12 cellular contexts compared by ENCODE assay signal in the genomic region with DNA sequence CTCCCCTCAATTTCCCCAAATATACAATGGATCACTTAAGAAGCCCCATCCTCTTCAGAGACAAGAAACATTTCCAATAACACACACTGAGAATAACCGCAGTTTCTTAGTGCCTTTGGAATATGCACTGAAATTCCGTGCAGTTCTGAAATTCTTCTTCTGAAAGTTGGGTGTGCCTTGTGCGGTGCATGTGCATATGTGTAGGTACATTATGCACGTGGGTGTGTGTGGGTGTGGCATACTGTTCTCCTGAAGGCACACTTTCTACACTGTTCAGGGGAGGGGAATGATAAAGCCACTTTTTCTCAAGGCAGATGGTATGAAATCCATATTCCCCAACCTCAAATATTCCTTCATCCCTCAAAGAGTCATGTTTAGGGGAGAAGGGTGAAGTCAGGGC. TPM values are rescaled to one million over a fixed set of nuclear protein-coding genes. Genes with fewer than 3 reads are reported as not detected.
DNase-seq lines count a peak whose midpoint lies in the region; ATAC-seq and TF ChIP-seq lines count a peak whose summit lies in the region.
"Had no signal": no experiment of that assay in that cellular context is flagged by ENCODE, and none has a peak within 500 bp of the region (broad histone marks: within the 10 kb centered on the region; RNA-seq: fewer than 3 reads in every experiment).

No MANE protein-coding gene starts in this region.

- no peak overlapping the region for H3K27ac Mint-ChIP-seq in activated CD4-positive, alpha-beta T cell treated with anti-CD3 and anti-CD28 coated beads, Interleukin-2, amount 10 ng/mL, durations not matched to agents 24 days and 14 days
- H3K27ac Mint-ChIP-seq in T-helper 17 cell = no peak overlapping the region
- no peak overlapping the region for H3K27ac Mint-ChIP-seq in glutamatergic neuron (ENCODE audit: unreplicated experiment)
- peak overlapping the region; percentile 97 for H3K27ac Mint-ChIP-seq in progenitor cell of endocrine pancreas

- DNase-seq in activated CD4-positive, alpha-beta T cell treated with anti-CD3 and anti-CD28 coated beads, Interleukin-2, amount 10 ng/mL, durations not matched to agents 24 days and 14 days = no peak
- DNase-seq in activated CD4-positive, alpha-beta T cell treated with anti-CD3 and anti-CD28 coated beads for 4 hours = no peak
- no peak for DNase-seq in T-helper 17 cell
- DNase-seq in glutamatergic neuron = no peak
- no peak for DNase-seq in progenitor cell of endocrine pancreas (ENCODE audit: low spot score, unreplicated experiment)
- DNase-seq in gastrocnemius medialis = no peak
- no peak for DNase-seq in NCI-H1417 treated with DMSO at 0.1 percent for 48 hours (lab: John Stamatoyannopoulos, UW)
- DNase-seq: activated effector memory CD4-positive, alpha-beta T cell treated with Interleukin-2 at 50 U/mL for 16 hours; cortex of kidney; RPMI8226 had no signal

- H3K36me3 ChIP-seq in gastrocnemius medialis = no peaks in the 10 kb centered on the region
- H3K36me3 ChIP-seq: gastroesophageal sphincter had no signal

- peaks cover 2 to 31% (median 12%) of the 10 kb centered on the region in 3 donors for H3K27me3 ChIP-seq in gastrocnemius medialis

- H3K9me3 ChIP-seq in T-helper 17 cell (ENCODE audit: control insufficient read depth, low read length, poor library complexity, severe bottlenecking) (no peaks in the 10 kb centered on the region), gastrocnemius medialis (no peaks in the 10 kb centered on the region)
- H3K9me3 ChIP-seq: gastroesophageal sphincter had no signal

- no peak for TF ChIP-seq POLR2A in gastrocnemius medialis (IDR thresholded peaks at IDR 0.05)

- H3K27ac ChIP-seq in gastrocnemius medialis = no peak overlapping the region

- peaks cover 3 to 10% of the 10 kb centered on the region in 2 donors for H3K4me1 ChIP-seq in gastrocnemius medialis

- H3K4me3 Mint-ChIP-seq in activated CD4-positive, alpha-beta T cell treated with anti-CD3 and anti-CD28 coated beads, Interleukin-2, amount 10 ng/mL, durations not matched to agents 24 days and 14 days = peak overlapping the region; percentile 30
- peak overlapping the region; percentile 99 for H3K4me3 Mint-ChIP-seq in T-helper 17 cell
- H3K4me3 Mint-ChIP-seq in glutamatergic neuron (ENCODE audit: unreplicated experiment) = peak overlapping the region; percentile 95
- H3K4me3 Mint-ChIP-seq in progenitor cell of endocrine pancreas (ENCODE audit: low read depth) = peak overlapping the region; percentile 94

- no peaks in the 10 kb centered on the region for H3K9me3 Mint-ChIP-seq in activated CD4-positive, alpha-beta T cell treated with anti-CD3 and anti-CD28 coated beads, Interleukin-2, amount 10 ng/mL, durations not matched to agents 24 days and 14 days
- H3K9me3 Mint-ChIP-seq in glutamatergic neuron (ENCODE audit: unreplicated experiment) (peaks cover 6% of the 10 kb centered on the region), progenitor cell of endocrine pancreas (ENCODE audit: low read depth) (no peaks in the 10 kb centered on the region)

- peaks cover 49% of the 10 kb centered on the region for H3K27me3 Mint-ChIP-seq in activated CD4-positive, alpha-beta T cell treated with anti-CD3 and anti-CD28 coated beads, Interleukin-2, amount 10 ng/mL, durations not matched to agents 24 days and 14 days
- peaks cover 18% of the 10 kb centered on the region for H3K27me3 Mint-ChIP-seq in T-helper 17 cell
- peaks cover 2% of the 10 kb centered on the region for H3K27me3 Mint-ChIP-seq in glutamatergic neuron (ENCODE audit: unreplicated experiment)
- no peaks in the 10 kb centered on the region for H3K27me3 Mint-ChIP-seq in progenitor cell of endocrine pancreas

- no peaks in the 10 kb centered on the region for H3K36me3 Mint-ChIP-seq in activated CD4-positive, alpha-beta T cell treated with anti-CD3 and anti-CD28 coated beads, Interleukin-2, amount 10 ng/mL, durations not matched to agents 24 days and 14 days (ENCODE audit: low read depth)
- H3K36me3 Mint-ChIP-seq in T-helper 17 cell (ENCODE audit: low read depth) = peaks cover 6% of the 10 kb centered on the region
- H3K36me3 Mint-ChIP-seq in glutamatergic neuron (ENCODE audit: unreplicated experiment) = no peaks in the 10 kb centered on the region
- peaks cover 4% of the 10 kb centered on the region for H3K36me3 Mint-ChIP-seq in progenitor cell of endocrine pancreas (ENCODE audit: insufficient read depth)

- TF ChIP-seq CTCF in glutamatergic neuron (IDR thresholded peaks at IDR 0.05; ENCODE audit: partially characterized antibody, unreplicated experiment) (no peak), progenitor cell of endocrine pancreas (IDR thresholded peaks at IDR 0.05; ENCODE audit: unreplicated experiment) (no peak), gastrocnemius medialis (IDR thresholded peaks at IDR 0.05 in 4 of 5, conservative IDR thresholded peaks at IDR 0.05 in 1 of 5) (no peak)

- peaks cover 16% of the 10 kb centered on the region for H3K4me1 Mint-ChIP-seq in activated CD4-positive, alpha-beta T cell treated with anti-CD3 and anti-CD28 coated beads, Interleukin-2, amount 10 ng/mL, durations not matched to agents 24 days and 14 days
- H3K4me1 Mint-ChIP-seq in T-helper 17 cell (peaks cover 18% of the 10 kb centered on the region), glutamatergic neuron (ENCODE audit: low read depth, unreplicated experiment) (peaks cover 6% of the 10 kb centered on the region), progenitor cell of endocrine pancreas (ENCODE audit: low read depth) (peaks cover 55% of the 10 kb centered on the region)

- intact Hi-C loops in activated CD4-positive, alpha-beta T cell treated with anti-CD3 and anti-CD28 coated beads, Interleukin-2, amount 10 ng/mL, durations not matched to agents 24 days and 14 days (cut with micrococcal nuclease) = loop anchor here (2.0 kb wide), 1 partner anchor 73 kb away; the partner anchor contains the start of gene DDX10
- intact Hi-C loops in gastrocnemius medialis (cut with DNase I; ENCODE audit: low total_unique reads) = loop anchor here (2.0 kb wide), 1 partner anchor 125 kb away; the partner anchor contains the start of gene C11orf65

- in situ Hi-C loops in gastrocnemius medialis (cut with MboI; ENCODE audit: low sequenced_read_pairs in 4 of 4) = no loop called here

- H3K4me3 ChIP-seq in gastrocnemius medialis = no peak overlapping the region

- ATAC-seq in T-helper 17 cell (no peak), gastrocnemius medialis (no peak), HG03108 (IDR thresholded peaks at IDR 0.05; ENCODE audit: unreplicated experiment) (no peak)

RNA-seq across cellular contexts. Expression of gene EXPH5, which starts 1.7 kb away (rescaled TPM):
- 0.90 and 0.91 TPM in 2 replicates for total RNA-seq in activated CD4-positive, alpha-beta T cell treated with anti-CD3 and anti-CD28 coated beads, Interleukin-2, amount 10 ng/mL, durations not matched to agents 24 days and 14 days
- total RNA-seq in T-helper 17 cell (1 to 10 TPM in 1 of 2 donors, under 1 TPM in 1; 0.96 to 1.3 TPM), glutamatergic neuron (ENCODE audit: unreplicated experiment) (0.44 TPM), progenitor cell of endocrine pancreas (32.8 and 35.0 TPM in 2 replicates), gastrocnemius medialis (under 1 TPM in 3 of 4 donors, not detected in 1; 0.07 to 0.22 (median 0.20) TPM)

Comparison
In these comparisons a context has a peak if more than half of its experiments do, and no peak if none do; other contexts are left out.
1. H3K4me3 Mint-ChIP-seq: peak in every context shown above with its lines; median percentile 99 in T-helper 17 cell; 95 in glutamatergic neuron; 94 in progenitor cell of endocrine pancreas; 30 in activated CD4-positive, alpha-beta T cell treated with anti-CD3 and anti-CD28 coated beads, Interleukin-2, amount 10 ng/mL, durations not matched to agents 24 days and 14 days.
2. RNA of gene EXPH5, which starts 1.7 kb away (total RNA-seq): 32.8 to 35.0 TPM in progenitor cell of endocrine pancreas; 0.96 to 1.3 TPM in T-helper 17 cell, 0.90 to 0.91 TPM in activated CD4-positive, alpha-beta T cell treated with anti-CD3 and anti-CD28 coated beads, Interleukin-2, amount 10 ng/mL, durations not matched to agents 24 days and 14 days, 0.44 TPM in glutamatergic neuron (single experiment) and 0.07 to 0.22 TPM in gastrocnemius medialis; every median in the first group is over 10 times any median in the second.